In the genomic region with DNA sequence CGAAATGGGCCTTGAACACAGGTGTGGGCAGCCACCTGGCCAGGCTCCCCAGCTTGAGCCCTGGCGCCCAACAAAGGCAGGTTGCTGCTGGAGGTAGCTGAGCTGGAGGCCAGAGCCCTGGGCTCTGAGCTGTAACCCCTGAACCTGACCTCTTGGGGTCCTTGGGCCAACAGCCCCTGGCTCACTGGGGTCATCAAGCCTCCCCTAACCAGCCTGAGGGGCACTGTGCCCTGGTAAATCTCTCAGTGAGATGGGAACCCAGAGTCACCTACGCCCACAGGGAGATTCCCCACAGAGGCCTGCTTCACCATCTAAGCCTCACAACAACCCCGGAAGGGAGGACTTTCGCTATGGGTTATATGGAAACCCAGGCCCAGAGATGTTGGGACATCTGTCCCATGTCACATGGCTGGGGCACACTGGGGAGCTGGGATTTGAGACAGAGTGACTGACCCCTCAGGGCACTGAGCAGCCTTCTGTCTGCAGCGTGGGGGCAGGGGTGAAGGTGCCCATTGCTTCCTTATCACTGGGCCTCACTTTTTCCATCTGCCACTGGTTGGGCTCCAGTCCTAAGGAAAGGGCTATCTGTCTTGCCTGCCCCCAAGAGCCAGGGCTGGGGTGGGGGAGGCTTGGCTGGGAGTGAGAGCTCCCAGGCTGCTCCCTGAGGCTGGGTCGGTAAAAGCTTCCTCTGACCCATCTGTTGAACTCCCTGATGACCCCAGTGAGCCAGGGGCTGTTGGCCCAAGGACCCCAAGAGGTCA, we compare ENCODE assay signal across 11 cellular contexts. TPM values are rescaled to one million over a fixed set of nuclear protein-coding genes. Genes with fewer than 3 reads are reported as not detected.
DNase-seq lines count a peak whose midpoint lies in the region; ATAC-seq and TF ChIP-seq lines count a peak whose summit lies in the region.
"Had no signal": no experiment of that assay in that cellular context is flagged by ENCODE, and none has a peak within 500 bp of the region (broad histone marks: within the 10 kb centered on the region; RNA-seq: fewer than 3 reads in every experiment).

No MANE protein-coding gene starts in this region.

- no peaks in the 10 kb centered on the region for H3K27me3 ChIP-seq in BLaER1 treated with 17β-estradiol and CSF1 and Interleukin-3, amounts not matched to agents 10 nM and 100 nM
- H3K27me3 ChIP-seq: pancreas had no signal

- no peaks in the 10 kb centered on the region for H3K9me3 Mint-ChIP-seq in activated T-helper 2 cell treated with anti-CD3 and anti-CD28 coated beads, Interferon-gamma antibody, Interleukin-2, Interleukin-4, amounts not matched to agents 10 μg/mL and 5 μg/mL and 100 μg/mL, durations not matched to agents 14 hours and 24 hours and 36 hours
- H3K9me3 Mint-ChIP-seq in natural killer cell, result peaks cover 0 to 2% of the 10 kb centered on the region in 2 donors

- H3K27ac Mint-ChIP-seq in activated T-helper 2 cell treated with anti-CD3 and anti-CD28 coated beads, Interferon-gamma antibody, Interleukin-2, Interleukin-4, amounts not matched to agents 10 μg/mL and 5 μg/mL and 100 μg/mL, durations not matched to agents 14 hours and 24 hours and 36 hours, result peak overlapping the region; percentile 99
- H3K27ac Mint-ChIP-seq in natural killer cell, result peak overlapping the region; percentile 98 to 99

- no peaks in the 10 kb centered on the region for H3K9me3 ChIP-seq in BLaER1 treated with 17β-estradiol and CSF1 and Interleukin-3, amounts not matched to agents 10 nM and 100 nM (replicated peaks in 1 of 11)
- H3K9me3 ChIP-seq: pancreas had no signal

- H4K20me1 ChIP-seq in BLaER1 treated with 17β-estradiol and CSF1 and Interleukin-3, amounts not matched to agents 10 nM and 100 nM, result peaks cover 0 to 40% (median under 1%) of the 10 kb centered on the region in 11 experiments; a peak in 6 of 22 replicates

- ATAC-seq in natural killer cell (peak in 1 of 3 donors; percentile 9), HG03571 (IDR thresholded peaks at IDR 0.05; ENCODE audit: unreplicated experiment) (no peak)
- ATAC-seq: Panc1, pancreas had no signal

- H3K4me2 ChIP-seq in BLaER1 treated with 17β-estradiol and CSF1 and Interleukin-3, amounts not matched to agents 10 nM and 100 nM, result peak overlapping the region; percentile 92 to 100 (median 99)

- H3K4me1 ChIP-seq in BLaER1 treated with 17β-estradiol and CSF1 and Interleukin-3, amounts not matched to agents 10 nM and 100 nM, result peaks cover 88 to 100% (median 98%) of the 10 kb centered on the region in 10 experiments
- H3K4me1 ChIP-seq: pancreas had no signal

- H3K27me3 Mint-ChIP-seq in activated T-helper 2 cell treated with anti-CD3 and anti-CD28 coated beads, Interferon-gamma antibody, Interleukin-2, Interleukin-4, amounts not matched to agents 10 μg/mL and 5 μg/mL and 100 μg/mL, durations not matched to agents 14 hours and 24 hours and 36 hours (ENCODE audit: low read depth), result no peaks in the 10 kb centered on the region
- no peaks in the 10 kb centered on the region for H3K27me3 Mint-ChIP-seq in natural killer cell (ENCODE audit: low read depth in 2 of 2)

- H3K4me3 Mint-ChIP-seq in activated T-helper 2 cell treated with anti-CD3 and anti-CD28 coated beads, Interferon-gamma antibody, Interleukin-2, Interleukin-4, amounts not matched to agents 10 μg/mL and 5 μg/mL and 100 μg/mL, durations not matched to agents 14 hours and 24 hours and 36 hours (ENCODE audit: low read depth), result peak overlapping the region; percentile 79
- peak overlapping the region; percentile 89 for H3K4me3 Mint-ChIP-seq in natural killer cell

- H3K36me3 Mint-ChIP-seq in activated T-helper 2 cell treated with anti-CD3 and anti-CD28 coated beads, Interferon-gamma antibody, Interleukin-2, Interleukin-4, amounts not matched to agents 10 μg/mL and 5 μg/mL and 100 μg/mL, durations not matched to agents 14 hours and 24 hours and 36 hours (ENCODE audit: low read depth), result peaks cover 19% of the 10 kb centered on the region
- H3K36me3 Mint-ChIP-seq in natural killer cell, result no peaks in the 10 kb centered on the region

- no peak for TF ChIP-seq CTCF in natural killer cell (IDR thresholded peaks at IDR 0.05)

- intact Hi-C loops in activated T-helper 2 cell treated with anti-CD3 and anti-CD28 coated beads, Interferon-gamma antibody, Interleukin-2, Interleukin-4, amounts not matched to agents 10 μg/mL and 5 μg/mL and 100 μg/mL, durations not matched to agents 14 hours and 24 hours and 36 hours (cut with micrococcal nuclease), result loop anchor here (2.0 to 5.0 kb wide), 4 partner anchors 19 to 822 kb away; a partner anchor contains a TSS
- intact Hi-C loops in natural killer cell (cut with micrococcal nuclease), result loop anchor here (5.0 kb wide), 2 partner anchors 403 to 1128 kb away; no protein-coding TSS in a partner anchor

- peaks cover 0 to 7% (median 0%) of the 10 kb centered on the region in 11 experiments; a peak in 1 of 22 replicates for H3K36me3 ChIP-seq in BLaER1 treated with 17β-estradiol and CSF1 and Interleukin-3, amounts not matched to agents 10 nM and 100 nM
- H3K36me3 ChIP-seq: pancreas had no signal

- H3K4me1 Mint-ChIP-seq in activated T-helper 2 cell treated with anti-CD3 and anti-CD28 coated beads, Interferon-gamma antibody, Interleukin-2, Interleukin-4, amounts not matched to agents 10 μg/mL and 5 μg/mL and 100 μg/mL, durations not matched to agents 14 hours and 24 hours and 36 hours (ENCODE audit: low read depth), result peaks cover 66% of the 10 kb centered on the region
- peaks cover 76 to 91% of the 10 kb centered on the region in 2 donors for H3K4me1 Mint-ChIP-seq in natural killer cell

- peak overlapping the region; percentile 96 to 100 (median 99) for H3K27ac ChIP-seq in BLaER1 treated with 17β-estradiol and CSF1 and Interleukin-3, amounts not matched to agents 10 nM and 100 nM
- H3K27ac ChIP-seq: C4-2B had no signal

- H3K9ac ChIP-seq in BLaER1 treated with 17β-estradiol and CSF1 and Interleukin-3, amounts not matched to agents 10 nM and 100 nM, result peak overlapping the region; percentile 90 to 96 (median 94)

- peak overlapping the region; percentile 54 to 76 (median 64); a peak in 18 of 20 replicates for H3K4me3 ChIP-seq in BLaER1 treated with 17β-estradiol and CSF1 and Interleukin-3, amounts not matched to agents 10 nM and 100 nM

- DNase-seq in HUDEP-2 (lab: John Stamatoyannopoulos, UW; ENCODE audit: unreplicated experiment in 76 of 76) (peak in 51 of 76 experiments; percentile 13 to 78 (median 42)), natural killer cell (peak; percentile 49), NOMO-1 (lab: John Stamatoyannopoulos, UW; ENCODE audit: unreplicated experiment in 2 of 2) (no peak), retina (no peak), NCI-H1105 treated with DMSO at 0.1 percent for 48 hours (lab: John Stamatoyannopoulos, UW) (no peak)
- DNase-seq in activated T-helper 2 cell treated with anti-CD3 and anti-CD28 coated beads, Interferon-gamma antibody, Interleukin-2, Interleukin-4, amounts not matched to agents 10 μg/mL and 5 μg/mL and 100 μg/mL, durations not matched to agents 14 hours and 24 hours and 36 hours (ENCODE audit: low spot score), result no peak

RNA-seq across cellular contexts. Expression of a gene that starts 59.1 kb away (rescaled TPM):
- total RNA-seq in activated T-helper 2 cell treated with anti-CD3 and anti-CD28 coated beads, Interferon-gamma antibody, Interleukin-2, Interleukin-4, amounts not matched to agents 10 μg/mL and 5 μg/mL and 100 μg/mL, durations not matched to agents 14 hours and 24 hours and 36 hours, result 28.1 and 31.2 TPM in 2 replicates
- total RNA-seq in natural killer cell, result 100 to 1,000 TPM; 124 to 189 (median 138) TPM

Comparison
In these comparisons a context has a peak if more than half of its experiments do, and no peak if none do; other contexts are left out.
1. DNase-seq: peak in HUDEP-2 (51 of 76) and natural killer cell (single experiment); none in activated T-helper 2 cell treated with anti-CD3 and anti-CD28 coated beads, Interferon-gamma antibody, Interleukin-2, Interleukin-4, amounts not matched to agents 10 μg/mL and 5 μg/mL and 100 μg/mL, durations not matched to agents 14 hours and 24 hours and 36 hours (single experiment), NOMO-1 (0 of 2), retina (single experiment) and NCI-H1105 treated with DMSO at 0.1 percent for 48 hours (single experiment).